In the genomic region with DNA sequence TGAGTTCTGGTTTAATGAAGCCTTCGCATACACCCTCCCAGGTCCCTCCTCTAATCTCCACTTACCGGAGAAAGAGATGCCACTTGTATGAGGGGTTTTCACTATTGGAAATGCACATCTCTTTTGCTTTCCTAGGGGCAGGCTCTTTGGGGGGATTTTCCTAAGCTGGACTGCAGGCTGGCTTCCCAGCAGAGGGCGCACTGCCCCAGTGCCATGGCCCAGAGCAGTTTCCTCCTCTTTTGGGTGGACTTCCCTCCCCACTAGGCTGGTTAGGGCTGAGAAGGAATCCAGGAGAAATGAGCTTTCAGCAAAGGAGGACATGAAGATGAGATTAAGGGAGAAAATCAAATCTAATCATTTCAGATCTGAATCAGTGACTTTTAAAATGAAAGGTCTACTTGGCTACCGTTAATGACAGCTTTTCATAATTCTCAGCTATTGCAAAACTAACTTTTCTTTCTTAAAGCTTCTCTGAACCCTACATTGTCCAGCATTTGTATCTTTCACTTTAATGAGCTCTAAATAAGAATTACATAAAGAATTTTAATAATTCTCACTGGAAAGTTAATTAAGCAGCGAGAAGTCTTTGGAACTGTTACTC, we compare ENCODE assay signal across 8 cellular contexts.
DNase-seq lines count a peak whose midpoint lies in the region; ATAC-seq and TF ChIP-seq lines count a peak whose summit lies in the region.

No MANE protein-coding gene starts in this region.

- no peaks in the 10 kb centered on the region for H3K36me3 Mint-ChIP-seq in activated CD4-positive, alpha-beta T cell treated with anti-CD3 and anti-CD28 coated beads, Interleukin-2, amount 10 ng/mL, durations not matched to agents 24 days and 14 days (ENCODE audit: low read depth)

- TF ChIP-seq CTCF in NB4 (IDR thresholded peaks at IDR 0.05; ENCODE audit: low read depth, low read length), result peak; percentile 95
- peak; percentile 30 to 50 (median 40) for TF ChIP-seq CTCF in uterus (IDR thresholded peaks at IDR 0.05)

- no peaks in the 10 kb centered on the region for H3K9me3 Mint-ChIP-seq in activated CD4-positive, alpha-beta T cell treated with anti-CD3 and anti-CD28 coated beads, Interleukin-2, amount 10 ng/mL, durations not matched to agents 24 days and 14 days

- H3K4me1 ChIP-seq in GM23248 (ENCODE audit: insufficient read depth) (no peaks in the 10 kb centered on the region), uterus (no peaks in the 10 kb centered on the region)

- H3K4me2 ChIP-seq in GM23248 (ENCODE audit: unreplicated experiment), result no peak overlapping the region

- H3K4me1 Mint-ChIP-seq in activated CD4-positive, alpha-beta T cell treated with anti-CD3 and anti-CD28 coated beads, Interleukin-2, amount 10 ng/mL, durations not matched to agents 24 days and 14 days, result no peaks in the 10 kb centered on the region

- WGBS in GM23248 (ENCODE audit: low coverage in 1 of 2, low lambda C conversion rate in 2 of 2, missing lambda C conversion rate in 2 of 2), 2 experiments, result 62 to 67% methylated on average over 5 of the region's 5 CpGs

- no peak overlapping the region for H3K4me3 ChIP-seq in GM23248
- no peak overlapping the region for H3K4me3 ChIP-seq in NB4 (ENCODE audit: low read depth, low read length)
- H3K4me3 ChIP-seq in uterus, result no peak overlapping the region

- ATAC-seq in left colon, result peak; percentile 37

- no peak overlapping the region for H2AFZ ChIP-seq in GM23248

- no peaks in the 10 kb centered on the region for H3K79me2 ChIP-seq in GM23248 (ENCODE audit: insufficient read depth)

- H4K20me1 ChIP-seq in GM23248 (ENCODE audit: insufficient read depth), result no peaks in the 10 kb centered on the region

- intact Hi-C loops in activated CD4-positive, alpha-beta T cell treated with anti-CD3 and anti-CD28 coated beads, Interleukin-2, amount 10 ng/mL, durations not matched to agents 24 days and 14 days (cut with micrococcal nuclease), result loop anchor here (5.0 kb wide), 1 partner anchor 1527 kb away; the partner anchor contains the start of gene BCL11A
- intact Hi-C loops in left colon (cut with DNase I, micrococcal nuclease) (no loop called here), uterus (cut with DNase I; ENCODE audit: low total_unique reads) (no loop called here)

- no peak overlapping the region for H3K9ac ChIP-seq in GM23248

- H3K27me3 ChIP-seq in GM23248 (replicated peaks; ENCODE audit: insufficient read depth) (peaks cover 25% of the 10 kb centered on the region), uterus (no peaks in the 10 kb centered on the region)

- H3K9me3 ChIP-seq in GM23248 (ENCODE audit: low read depth) (no peaks in the 10 kb centered on the region), uterus (no peaks in the 10 kb centered on the region)

- no peak overlapping the region for H3K27ac Mint-ChIP-seq in activated CD4-positive, alpha-beta T cell treated with anti-CD3 and anti-CD28 coated beads, Interleukin-2, amount 10 ng/mL, durations not matched to agents 24 days and 14 days

- no peak overlapping the region for H3K4me3 Mint-ChIP-seq in activated CD4-positive, alpha-beta T cell treated with anti-CD3 and anti-CD28 coated beads, Interleukin-2, amount 10 ng/mL, durations not matched to agents 24 days and 14 days

- H3K27me3 Mint-ChIP-seq in activated CD4-positive, alpha-beta T cell treated with anti-CD3 and anti-CD28 coated beads, Interleukin-2, amount 10 ng/mL, durations not matched to agents 24 days and 14 days, result no peaks in the 10 kb centered on the region

- no peaks in the 10 kb centered on the region for H3K9me2 ChIP-seq in GM23248 (ENCODE audit: insufficient read depth)

- H3K36me3 ChIP-seq in GM23248 (ENCODE audit: low read depth), result no peaks in the 10 kb centered on the region
- H3K36me3 ChIP-seq in uterus, result no peaks in the 10 kb centered on the region

- H3K27ac ChIP-seq in GM23248 (no peak overlapping the region), uterus (no peak overlapping the region)

- peak; percentile 63 for DNase-seq in activated CD4-positive, alpha-beta T cell treated with anti-CD3 and anti-CD28 coated beads, Interleukin-2, amount 10 ng/mL, durations not matched to agents 24 days and 14 days
- DNase-seq in activated CD4-positive, alpha-beta T cell treated with anti-CD3 and anti-CD28 coated beads for 1 hour, result no peak
- DNase-seq in GM23248 (peak; percentile 42), NB4 (ENCODE audit: low read depth) (peak; percentile 60), amniotic epithelial cell (ENCODE audit: low read depth) (peak; percentile 29), left colon (peak in 1 of 2 donors; percentile 41), uterus (no peak), NCI-H2107 treated with DMSO at 0.1 percent for 48 hours (lab: John Stamatoyannopoulos, UW; ENCODE audit: unreplicated experiment) (no peak)

- TF ChIP-seq POLR2A in NB4 (IDR thresholded peaks at IDR 0.05; ENCODE audit: extremely low read depth, insufficient read length), result no peak
- TF ChIP-seq POLR2A in uterus (IDR thresholded peaks at IDR 0.05), result no peak

- no peaks in the 10 kb centered on the region for H3F3A ChIP-seq in GM23248 (ENCODE audit: insufficient read depth)

- in situ Hi-C loops in GM23248 (cut with MboI), result loop anchor here (25.0 kb wide), 1 partner anchor 1537 kb away; the partner anchor contains the start of gene BCL11A

Comparison
In these comparisons a context has a peak if more than half of its experiments do, and no peak if none do; other contexts are left out.
1. DNase-seq: peak in activated CD4-positive, alpha-beta T cell treated with anti-CD3 and anti-CD28 coated beads, Interleukin-2, amount 10 ng/mL, durations not matched to agents 24 days and 14 days (single experiment), GM23248 (single experiment), NB4 (single experiment) and amniotic epithelial cell (single experiment); none in activated CD4-positive, alpha-beta T cell treated with anti-CD3 and anti-CD28 coated beads for 1 hour (single experiment), uterus (0 of 2) and NCI-H2107 treated with DMSO at 0.1 percent for 48 hours (single experiment).